Comparison of ENCODE assay signal across 10 cellular contexts in the genomic region with DNA sequence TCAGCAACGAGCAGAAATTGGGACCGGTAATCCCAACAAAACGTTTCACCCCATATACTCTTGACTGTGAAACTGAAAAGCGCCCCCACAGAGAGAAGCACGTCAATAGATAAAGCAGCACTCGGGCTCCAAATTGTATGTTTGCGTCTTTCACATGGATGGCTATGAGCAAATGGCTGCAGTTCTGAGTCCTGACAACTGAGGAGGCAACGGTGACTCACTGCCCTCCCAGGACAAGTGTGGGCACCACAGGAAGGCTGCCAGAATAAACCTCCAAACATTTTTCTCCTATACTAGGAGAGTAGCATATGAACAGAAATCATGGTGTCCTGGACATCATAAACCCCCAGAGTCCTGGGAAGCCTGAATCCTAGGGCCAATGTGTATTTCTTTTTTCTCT. TPM values are rescaled to one million over a fixed set of nuclear protein-coding genes. Genes with fewer than 3 reads are reported as not detected.
DNase-seq lines count a peak whose midpoint lies in the region; ATAC-seq and TF ChIP-seq lines count a peak whose summit lies in the region.
"Had no signal": no experiment of that assay in that cellular context is flagged by ENCODE, and none has a peak within 500 bp of the region (broad histone marks: within the 10 kb centered on the region; RNA-seq: fewer than 3 reads in every experiment).

No MANE protein-coding gene starts in this region.

- no peak overlapping the region for H3K4me3 ChIP-seq in astrocyte of the spinal cord (ENCODE audit: low read depth, low read length)
- H3K4me3 ChIP-seq: GM12878 had no signal

- ATAC-seq in GM21619 (IDR thresholded peaks at IDR 0.05; ENCODE audit: unreplicated experiment) (no peak), esophagus mucosa (no peak)
- ATAC-seq: GM12878 had no signal

- in situ Hi-C loops in astrocyte of the spinal cord (cut with HindIII; ENCODE audit: low sequenced_read_pairs), result no loop called here
- in situ Hi-C loops in G401 (cut with HindIII; ENCODE audit: low sequenced_read_pairs), result no loop called here

- TF ChIP-seq CTCF in astrocyte of the spinal cord (IDR thresholded peaks at IDR 0.05; ENCODE audit: low read depth, low read length), result no peak
- TF ChIP-seq CTCF in GM10266 (IDR thresholded peaks at IDR 0.05; ENCODE audit: control insufficient read depth, insufficient read depth, low read depth, missing control alignments), result no peak

- DNase-seq in ELR (ENCODE audit: low read depth) (peak; percentile 46), RKO (ENCODE audit: low spot score) (peak; percentile 42), astrocyte of the spinal cord (ENCODE audit: low read depth, low spot score) (peak; percentile 83), non-pigmented ciliary epithelial cell (ENCODE audit: low read depth) (peak; percentile 46), GM10266 (ENCODE audit: extremely low spot score) (no peak), G401 (ENCODE audit: low spot score) (no peak)
- DNase-seq: HCEC 1CT had no signal

RNA-seq across cellular contexts. Expression of gene SEMA4D, which starts 36.6 kb away (rescaled TPM):
- 30.4 TPM for total RNA-seq in esophagus mucosa
- 2.2 and 2.3 TPM in 2 replicates for total RNA-seq in G401 (2014; rRNA removed; shearing (Covaris generic))

Comparison
In these comparisons a context has a peak if more than half of its experiments do, and no peak if none do; other contexts are left out.
1. DNase-seq: peak in ELR (single experiment), RKO (single experiment), astrocyte of the spinal cord (single experiment) and non-pigmented ciliary epithelial cell (single experiment); none in GM10266 (single experiment) and G401 (single experiment).